In genomic region chr12:78584695-78585094, GRCh38 we compare ENCODE assay signal across 9 cellular contexts.
DNase-seq lines count a peak whose midpoint lies in the region; ATAC-seq and TF ChIP-seq lines count a peak whose summit lies in the region.
"Had no signal": no experiment of that assay in that cellular context is flagged by ENCODE, and none has a peak within 500 bp of the region (broad histone marks: within the 10 kb centered on the region; RNA-seq: fewer than 3 reads in every experiment).

No MANE protein-coding gene starts in this region.

- H3K27me3 ChIP-seq in BJ (ENCODE audit: control insufficient read depth, insufficient read depth, low read length) (no peaks in the 10 kb centered on the region; the same call in 1 of the 2 replicates), left ventricle myocardium inferior (ENCODE audit: low read depth) (no peaks in the 10 kb centered on the region)

- ATAC-seq in GM19351 (IDR thresholded peaks at IDR 0.05; ENCODE audit: unreplicated experiment): peak; percentile 66
- ATAC-seq: left ventricle myocardium superior had no signal

- TF ChIP-seq CTCF in BJ (IDR thresholded peaks at IDR 0.05; ENCODE audit: insufficient read depth, low read depth, low read length) (peak; percentile 19; the same call in 1 of the 2 replicates), left ventricle myocardium inferior (IDR thresholded peaks at IDR 0.05; ENCODE audit: borderline replicate concordance) (no peak)

- DNase-seq in BJ (ENCODE audit: low read depth): no peak
- DNase-seq in RKO (ENCODE audit: low spot score): peak; percentile 37
- DNase-seq in foreskin melanocyte: peak; percentile 2
- no peak for DNase-seq in inferior parietal cortex (ENCODE audit: extremely low spot score)
- no peak for DNase-seq in dedifferentiated amniotic fluid mesenchymal stem cell (ENCODE audit: extremely low spot score)
- DNase-seq in stimulated activated CD4-positive, alpha-beta T cell treated with anti-CD3 and anti-CD28 coated beads, Interleukin-4, amount 100 ng/mL, for 4 hours: no peak
- no peak for DNase-seq in left ventricle myocardium inferior
- DNase-seq: left ventricle myocardium superior had no signal

- no peaks in the 10 kb centered on the region for H3K36me3 ChIP-seq in BJ (ENCODE audit: control insufficient read depth, insufficient read depth, low read length)
- H3K36me3 ChIP-seq in left ventricle myocardium inferior: no peaks in the 10 kb centered on the region

- intact Hi-C loops in left ventricle myocardium inferior (cut with micrococcal nuclease): no loop called here

- H3K4me3 ChIP-seq in BJ (ENCODE audit: low read depth, low read length): no peak overlapping the region
- no peak overlapping the region for H3K4me3 ChIP-seq in left ventricle myocardium inferior

- POLR2A ChIA-PET in BJ (lab: Charles Lee): no interaction called here

- CTCF ChIA-PET in BJ (lab: Yijun Ruan, JAX): no interaction called here

- H3K9me3 ChIP-seq in left ventricle myocardium inferior (replicated peaks): peaks cover 55% of the 10 kb centered on the region

- H3K4me1 ChIP-seq in left ventricle myocardium inferior: no peaks in the 10 kb centered on the region

- no peak overlapping the region for H3K27ac ChIP-seq in left ventricle myocardium inferior (replicated peaks)

Comparison
In these comparisons a context has a peak if more than half of its experiments do, and no peak if none do; other contexts are left out.
1. DNase-seq: peak in RKO (single experiment) and foreskin melanocyte (single experiment); none in BJ (single experiment), inferior parietal cortex (single experiment), dedifferentiated amniotic fluid mesenchymal stem cell (single experiment), stimulated activated CD4-positive, alpha-beta T cell treated with anti-CD3 and anti-CD28 coated beads, Interleukin-4, amount 100 ng/mL, for 4 hours (0 of 2) and left ventricle myocardium inferior (single experiment).